Comparison of ENCODE assay signal across 1 cellular context in the genomic region with DNA sequence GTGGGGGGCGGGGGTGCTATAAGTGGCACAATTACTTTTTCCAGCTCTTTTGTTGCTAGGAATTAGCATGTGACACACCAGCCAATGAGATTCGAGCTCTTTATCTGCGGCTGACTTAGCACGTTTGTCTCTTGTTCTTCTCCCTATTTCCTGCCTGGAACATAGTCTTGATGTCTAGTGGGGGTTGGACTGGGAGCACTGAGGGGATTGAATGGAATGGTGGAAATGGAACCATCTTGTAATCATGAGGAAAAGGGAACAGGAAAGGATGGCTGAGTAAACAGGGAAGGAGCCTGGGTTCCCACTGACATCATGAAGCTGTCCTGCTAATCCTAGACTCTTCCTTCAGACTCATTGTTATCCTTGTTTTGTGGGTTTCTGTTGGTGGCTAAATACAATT.
TF ChIP-seq lines count a peak whose summit lies in the region.

No MANE protein-coding gene starts in this region.

TF ChIP-seq in H1, 55 proteins besides CTCF, POLR2A, EP300 and RAD21:
- TF ChIP-seq KDM5A (IDR thresholded peaks at IDR 0.05; ENCODE audit: low read length) (no peak), KDM4A (IDR thresholded peaks at IDR 0.05; ENCODE audit: low read depth, low read length, severe bottlenecking) (no peak), CBX5 (IDR thresholded peaks at IDR 0.05; ENCODE audit: low read depth, low read length) (no peak), PHF8 (conservative IDR thresholded peaks at IDR 0.05; ENCODE audit: low read depth, low read length) (no peak), RNF2 (IDR thresholded peaks at IDR 0.05; ENCODE audit: borderline replicate concordance, low read depth, low read length, missing control alignments, poor library complexity, severe bottlenecking) (no peak), SIRT6 (IDR thresholded peaks at IDR 0.05; ENCODE audit: low read length) (no peak), SP4 (IDR thresholded peaks at IDR 0.05; ENCODE audit: low read length) (no peak), CREB1 (IDR thresholded peaks at IDR 0.05) (no peak), CBX8 (IDR thresholded peaks at IDR 0.05; ENCODE audit: borderline replicate concordance, low read depth, low read length) (no peak), RFX5 (IDR thresholded peaks at IDR 0.05; ENCODE audit: borderline replicate concordance, low read depth, low read length) (no peak), KDM1A (IDR thresholded peaks at IDR 0.05; ENCODE audit: borderline replicate concordance, low read length) (no peak), POU5F1 (IDR thresholded peaks at IDR 0.05; ENCODE audit: low read depth, low read length) (no peak), RXRA (IDR thresholded peaks at IDR 0.05; ENCODE audit: insufficient read depth, low read depth, low read length) (no peak), GTF2F1 (IDR thresholded peaks at IDR 0.05; ENCODE audit: borderline replicate concordance, low read depth, low read length) (no peak), MAFK (IDR thresholded peaks at IDR 0.05; ENCODE audit: low read depth, low read length) (no peak)
- TF ChIP-seq, protein P1, sequence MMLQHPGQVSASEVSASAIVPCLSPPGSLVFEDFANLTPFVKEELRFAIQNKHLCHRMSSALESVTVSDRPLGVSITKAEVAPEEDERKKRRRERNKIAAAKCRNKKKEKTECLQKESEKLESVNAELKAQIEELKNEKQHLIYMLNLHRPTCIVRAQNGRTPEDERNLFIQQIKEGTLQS (IDR thresholded peaks at IDR 0.05; ENCODE audit: insufficient read depth, low read depth, low read length): no peak
- TF ChIP-seq, protein P2, sequence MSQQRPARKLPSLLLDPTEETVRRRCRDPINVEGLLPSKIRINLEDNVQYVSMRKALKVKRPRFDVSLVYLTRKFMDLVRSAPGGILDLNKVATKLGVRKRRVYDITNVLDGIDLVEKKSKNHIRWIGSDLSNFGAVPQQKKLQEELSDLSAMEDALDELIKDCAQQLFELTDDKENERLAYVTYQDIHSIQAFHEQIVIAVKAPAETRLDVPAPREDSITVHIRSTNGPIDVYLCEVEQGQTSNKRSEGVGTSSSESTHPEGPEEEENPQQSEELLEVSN (IDR thresholded peaks at IDR 0.05): no peak
- TF ChIP-seq, protein P3, sequence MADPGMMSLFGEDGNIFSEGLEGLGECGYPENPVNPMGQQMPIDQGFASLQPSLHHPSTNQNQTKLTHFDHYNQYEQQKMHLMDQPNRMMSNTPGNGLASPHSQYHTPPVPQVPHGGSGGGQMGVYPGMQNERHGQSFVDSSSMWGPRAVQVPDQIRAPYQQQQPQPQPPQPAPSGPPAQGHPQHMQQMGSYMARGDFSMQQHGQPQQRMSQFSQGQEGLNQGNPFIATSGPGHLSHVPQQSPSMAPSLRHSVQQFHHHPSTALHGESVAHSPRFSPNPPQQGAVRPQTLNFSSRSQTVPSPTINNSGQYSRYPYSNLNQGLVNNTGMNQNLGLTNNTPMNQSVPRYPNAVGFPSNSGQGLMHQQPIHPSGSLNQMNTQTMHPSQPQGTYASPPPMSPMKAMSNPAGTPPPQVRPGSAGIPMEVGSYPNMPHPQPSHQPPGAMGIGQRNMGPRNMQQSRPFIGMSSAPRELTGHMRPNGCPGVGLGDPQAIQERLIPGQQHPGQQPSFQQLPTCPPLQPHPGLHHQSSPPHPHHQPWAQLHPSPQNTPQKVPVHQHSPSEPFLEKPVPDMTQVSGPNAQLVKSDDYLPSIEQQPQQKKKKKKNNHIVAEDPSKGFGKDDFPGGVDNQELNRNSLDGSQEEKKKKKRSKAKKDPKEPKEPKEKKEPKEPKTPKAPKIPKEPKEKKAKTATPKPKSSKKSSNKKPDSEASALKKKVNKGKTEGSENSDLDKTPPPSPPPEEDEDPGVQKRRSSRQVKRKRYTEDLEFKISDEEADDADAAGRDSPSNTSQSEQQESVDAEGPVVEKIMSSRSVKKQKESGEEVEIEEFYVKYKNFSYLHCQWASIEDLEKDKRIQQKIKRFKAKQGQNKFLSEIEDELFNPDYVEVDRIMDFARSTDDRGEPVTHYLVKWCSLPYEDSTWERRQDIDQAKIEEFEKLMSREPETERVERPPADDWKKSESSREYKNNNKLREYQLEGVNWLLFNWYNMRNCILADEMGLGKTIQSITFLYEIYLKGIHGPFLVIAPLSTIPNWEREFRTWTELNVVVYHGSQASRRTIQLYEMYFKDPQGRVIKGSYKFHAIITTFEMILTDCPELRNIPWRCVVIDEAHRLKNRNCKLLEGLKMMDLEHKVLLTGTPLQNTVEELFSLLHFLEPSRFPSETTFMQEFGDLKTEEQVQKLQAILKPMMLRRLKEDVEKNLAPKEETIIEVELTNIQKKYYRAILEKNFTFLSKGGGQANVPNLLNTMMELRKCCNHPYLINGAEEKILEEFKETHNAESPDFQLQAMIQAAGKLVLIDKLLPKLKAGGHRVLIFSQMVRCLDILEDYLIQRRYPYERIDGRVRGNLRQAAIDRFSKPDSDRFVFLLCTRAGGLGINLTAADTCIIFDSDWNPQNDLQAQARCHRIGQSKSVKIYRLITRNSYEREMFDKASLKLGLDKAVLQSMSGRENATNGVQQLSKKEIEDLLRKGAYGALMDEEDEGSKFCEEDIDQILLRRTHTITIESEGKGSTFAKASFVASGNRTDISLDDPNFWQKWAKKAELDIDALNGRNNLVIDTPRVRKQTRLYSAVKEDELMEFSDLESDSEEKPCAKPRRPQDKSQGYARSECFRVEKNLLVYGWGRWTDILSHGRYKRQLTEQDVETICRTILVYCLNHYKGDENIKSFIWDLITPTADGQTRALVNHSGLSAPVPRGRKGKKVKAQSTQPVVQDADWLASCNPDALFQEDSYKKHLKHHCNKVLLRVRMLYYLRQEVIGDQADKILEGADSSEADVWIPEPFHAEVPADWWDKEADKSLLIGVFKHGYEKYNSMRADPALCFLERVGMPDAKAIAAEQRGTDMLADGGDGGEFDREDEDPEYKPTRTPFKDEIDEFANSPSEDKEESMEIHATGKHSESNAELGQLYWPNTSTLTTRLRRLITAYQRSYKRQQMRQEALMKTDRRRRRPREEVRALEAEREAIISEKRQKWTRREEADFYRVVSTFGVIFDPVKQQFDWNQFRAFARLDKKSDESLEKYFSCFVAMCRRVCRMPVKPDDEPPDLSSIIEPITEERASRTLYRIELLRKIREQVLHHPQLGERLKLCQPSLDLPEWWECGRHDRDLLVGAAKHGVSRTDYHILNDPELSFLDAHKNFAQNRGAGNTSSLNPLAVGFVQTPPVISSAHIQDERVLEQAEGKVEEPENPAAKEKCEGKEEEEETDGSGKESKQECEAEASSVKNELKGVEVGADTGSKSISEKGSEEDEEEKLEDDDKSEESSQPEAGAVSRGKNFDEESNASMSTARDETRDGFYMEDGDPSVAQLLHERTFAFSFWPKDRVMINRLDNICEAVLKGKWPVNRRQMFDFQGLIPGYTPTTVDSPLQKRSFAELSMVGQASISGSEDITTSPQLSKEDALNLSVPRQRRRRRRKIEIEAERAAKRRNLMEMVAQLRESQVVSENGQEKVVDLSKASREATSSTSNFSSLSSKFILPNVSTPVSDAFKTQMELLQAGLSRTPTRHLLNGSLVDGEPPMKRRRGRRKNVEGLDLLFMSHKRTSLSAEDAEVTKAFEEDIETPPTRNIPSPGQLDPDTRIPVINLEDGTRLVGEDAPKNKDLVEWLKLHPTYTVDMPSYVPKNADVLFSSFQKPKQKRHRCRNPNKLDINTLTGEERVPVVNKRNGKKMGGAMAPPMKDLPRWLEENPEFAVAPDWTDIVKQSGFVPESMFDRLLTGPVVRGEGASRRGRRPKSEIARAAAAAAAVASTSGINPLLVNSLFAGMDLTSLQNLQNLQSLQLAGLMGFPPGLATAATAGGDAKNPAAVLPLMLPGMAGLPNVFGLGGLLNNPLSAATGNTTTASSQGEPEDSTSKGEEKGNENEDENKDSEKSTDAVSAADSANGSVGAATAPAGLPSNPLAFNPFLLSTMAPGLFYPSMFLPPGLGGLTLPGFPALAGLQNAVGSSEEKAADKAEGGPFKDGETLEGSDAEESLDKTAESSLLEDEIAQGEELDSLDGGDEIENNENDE (IDR thresholded peaks at IDR 0.05; ENCODE audit: insufficient replicate concordance, low read length): no peak
